ENCODE assay signal across 8 cellular contexts in genomic region chr21:45542667-45543370, GRCh38. TPM values are rescaled to one million over a fixed set of nuclear protein-coding genes. Genes with fewer than 3 reads are reported as not detected.
DNase-seq lines count a peak whose midpoint lies in the region; TF ChIP-seq lines count a peak whose summit lies in the region.

No MANE protein-coding gene starts in this region.

- peak overlapping the region; percentile 85 for H3K9ac ChIP-seq in Karpas-422 (ENCODE audit: low read length)

- no peak overlapping the region for H3K27ac ChIP-seq in Karpas-422 (ENCODE audit: low read length)

- no peak for TF ChIP-seq CTCF in choroid plexus epithelial cell (conservative IDR thresholded peaks at IDR 0.05; ENCODE audit: low read depth, low read length)
- TF ChIP-seq CTCF in mesothelial cell of epicardium (IDR thresholded peaks at IDR 0.05; ENCODE audit: unreplicated experiment) = no peak

- H3K9me3 ChIP-seq in Karpas-422 (ENCODE audit: low read length) = no peaks in the 10 kb centered on the region

- H3K9me2 ChIP-seq in Karpas-422 (replicated peaks; ENCODE audit: insufficient read depth, low read length) = no peaks in the 10 kb centered on the region

- no peaks in the 10 kb centered on the region for H3K9me3 Mint-ChIP-seq in mesothelial cell of epicardium

- no peaks in the 10 kb centered on the region for H4K20me1 ChIP-seq in Karpas-422 (ENCODE audit: insufficient read depth, low read depth, low read length)

- no peak overlapping the region for H3K27ac Mint-ChIP-seq in mesothelial cell of epicardium

- no peaks in the 10 kb centered on the region for H3K27me3 Mint-ChIP-seq in mesothelial cell of epicardium (ENCODE audit: low read depth)

- H3K79me2 ChIP-seq in Karpas-422 (ENCODE audit: low read length) = peaks cover 29% of the 10 kb centered on the region

- DNase-seq in Ammon's horn (ENCODE audit: low spot score) (peak; percentile 12), Karpas-422 (no peak), choroid plexus epithelial cell (ENCODE audit: low read depth) (no peak), mesothelial cell of epicardium (ENCODE audit: low spot score in 2 of 2, unreplicated experiment in 2 of 2) (peak in 1 of 2 experiments; percentile 37), NCI-H1694 treated with DMSO at 0.1 percent for 48 hours (lab: John Stamatoyannopoulos, UW) (no peak), NCI-H446 treated with DMSO at 0.1 percent for 48 hours (lab: John Stamatoyannopoulos, UW) (no peak), Kasumi-1 (lab: John Stamatoyannopoulos, UW) (no peak)
- DNase-seq in stimulated activated CD4-positive, alpha-beta T cell treated with anti-CD3 and anti-CD28 coated beads, Interleukin-12 subunit alpha, Interleukin-12 subunit beta, amount 100 ng/mL, for 4 hours = no peak

- H3K4me1 Mint-ChIP-seq in mesothelial cell of epicardium = peaks cover 33% of the 10 kb centered on the region

- H3K36me3 ChIP-seq in Karpas-422 (ENCODE audit: insufficient read depth, low read length) = no peaks in the 10 kb centered on the region

- H3K27me3 ChIP-seq in Karpas-422 (ENCODE audit: low read length) = no peaks in the 10 kb centered on the region

- H3K4me3 ChIP-seq in Karpas-422 (ENCODE audit: low read length) (peak overlapping the region; percentile 40; the same call in 1 of the 2 replicates), choroid plexus epithelial cell (ENCODE audit: low read depth, low read length) (peak overlapping the region; percentile 63)

- H3K4me3 Mint-ChIP-seq in mesothelial cell of epicardium = peak overlapping the region; percentile 65

- H3K36me3 Mint-ChIP-seq in mesothelial cell of epicardium = no peaks in the 10 kb centered on the region

- H3K4me2 ChIP-seq in Karpas-422 (ENCODE audit: low read depth, low read length, poor library complexity, severe bottlenecking) = peak overlapping the region; percentile 50

- H3K4me1 ChIP-seq in Karpas-422 (ENCODE audit: low read length) = peaks cover 7% of the 10 kb centered on the region

- H2AFZ ChIP-seq in Karpas-422 (ENCODE audit: low read length) = no peak overlapping the region

RNA-seq across cellular contexts. Expression of gene SLC19A1, which starts 0.6 kb away (rescaled TPM):
- 4.3 and 7.4 TPM in 2 replicates for total RNA-seq in Karpas-422 (2014; rRNA removed; shearing (Covaris generic); ENCODE audit: low replicate concordance)
- 32.6 to 36.8 TPM (median 33.0 TPM) in 3 replicates for total RNA-seq in mesothelial cell of epicardium
